9 cellular contexts compared by ENCODE assay signal in genomic region chr3:52240886-52241244, GRCh38. TPM values are rescaled to one million over a fixed set of nuclear protein-coding genes. Genes with fewer than 3 reads are reported as not detected.
DNase-seq lines count a peak whose midpoint lies in the region; ATAC-seq and TF ChIP-seq lines count a peak whose summit lies in the region.
"Had no signal": no experiment of that assay in that cellular context is flagged by ENCODE, and none has a peak within 500 bp of the region (broad histone marks: within the 10 kb centered on the region; RNA-seq: fewer than 3 reads in every experiment).

No MANE protein-coding gene starts in this region.

- H3K36me3 ChIP-seq in BLaER1 treated with 17β-estradiol and CSF1 and Interleukin-3, amounts not matched to agents 10 nM and 100 nM, result peaks cover 0 to 6% (median 0%) of the 10 kb centered on the region in 11 experiments; a peak in 7 of 22 replicates
- H3K36me3 ChIP-seq in KMS-11 (ENCODE audit: insufficient read depth), result no peaks in the 10 kb centered on the region

- peaks cover 48% of the 10 kb centered on the region for H3K36me3 Mint-ChIP-seq in activated naive CD8-positive, alpha-beta T cell treated with anti-CD3 and anti-CD28 coated beads for 36 hours
- peaks cover 0 to 6% (median 0%) of the 10 kb centered on the region in 3 donors for H3K36me3 Mint-ChIP-seq in naive thymus-derived CD8-positive, alpha-beta T cell

- no peaks in the 10 kb centered on the region for H3K27me3 Mint-ChIP-seq in activated naive CD8-positive, alpha-beta T cell treated with anti-CD3 and anti-CD28 coated beads for 36 hours
- H3K27me3 Mint-ChIP-seq in naive thymus-derived CD8-positive, alpha-beta T cell, result no peaks in the 10 kb centered on the region

- H3K9me3 ChIP-seq in BLaER1 treated with 17β-estradiol and CSF1 and Interleukin-3, amounts not matched to agents 10 nM and 100 nM (replicated peaks in 1 of 11), result peaks cover 0 to 5% (median 0%) of the 10 kb centered on the region in 11 experiments; a peak in 2 of 22 replicates

- POLR2A ChIA-PET in naive thymus-derived CD8-positive, alpha-beta T cell (lab: Charles Lee), result interaction anchor here (1.0 to 58.8 kb wide), 6 partner anchors 4 to 295 kb away, joined by 3 to 1841 read pairs (median 728); partner anchors contain the start of genes ACY1, GLYCTK, PPM1M and TLR9

- peaks cover 11 to 28% (median 24%) of the 10 kb centered on the region in 11 experiments; a peak in 18 of 22 replicates for H4K20me1 ChIP-seq in BLaER1 treated with 17β-estradiol and CSF1 and Interleukin-3, amounts not matched to agents 10 nM and 100 nM
- no peaks in the 10 kb centered on the region for H4K20me1 ChIP-seq in KMS-11 (ENCODE audit: insufficient read depth)

- H3K4me1 ChIP-seq in BLaER1 treated with 17β-estradiol and CSF1 and Interleukin-3, amounts not matched to agents 10 nM and 100 nM, result peaks cover 82 to 89% (median 84%) of the 10 kb centered on the region in 10 experiments
- peaks cover 38% of the 10 kb centered on the region for H3K4me1 ChIP-seq in KMS-11 (ENCODE audit: low read depth, poor library complexity, severe bottlenecking)

- H3K79me2 ChIP-seq in KMS-11 (ENCODE audit: insufficient read depth, low read depth), result no peaks in the 10 kb centered on the region

- peaks cover 3% of the 10 kb centered on the region for H3K9me3 Mint-ChIP-seq in activated naive CD8-positive, alpha-beta T cell treated with anti-CD3 and anti-CD28 coated beads for 36 hours
- no peaks in the 10 kb centered on the region for H3K9me3 Mint-ChIP-seq in naive thymus-derived CD8-positive, alpha-beta T cell

- no peak for TF ChIP-seq CTCF in KMS-11 (conservative IDR thresholded peaks at IDR 0.05; ENCODE audit: low read depth, low read length)

- peak overlapping the region; percentile 93 to 99 (median 98) for H3K4me2 ChIP-seq in BLaER1 treated with 17β-estradiol and CSF1 and Interleukin-3, amounts not matched to agents 10 nM and 100 nM
- peak overlapping the region; percentile 54; the same call in 1 of the 2 replicates for H3K4me2 ChIP-seq in KMS-11

- DNase-seq in activated naive CD8-positive, alpha-beta T cell treated with anti-CD3 and anti-CD28 coated beads for 36 hours, result no peak
- DNase-seq in naive thymus-derived CD8-positive, alpha-beta T cell, result no peak
- DNase-seq in hepatic stellate cell (ENCODE audit: low spot score), result no peak
- DNase-seq in NCI-H2196 treated with DMSO at 0.1 percent for 48 hours (lab: John Stamatoyannopoulos, UW; ENCODE audit: unreplicated experiment), result no peak
- DNase-seq in C1 segment of cervical spinal cord (lab: John Stamatoyannopoulos, UW), result no peak

- 0 out of 20 replicates have a peak overlapping the region, but pooled peaks of 1 of the 10 experiments have one; percentile 94 for H3K4me3 ChIP-seq in BLaER1 treated with 17β-estradiol and CSF1 and Interleukin-3, amounts not matched to agents 10 nM and 100 nM
- H3K4me3 ChIP-seq in KMS-11 (IDR thresholded peaks at IDR 0.05; ENCODE audit: insufficient read depth, low read depth, low read length), result no peak overlapping the region

- H3K4me1 Mint-ChIP-seq in activated naive CD8-positive, alpha-beta T cell treated with anti-CD3 and anti-CD28 coated beads for 36 hours, result peaks cover 66% of the 10 kb centered on the region
- H3K4me1 Mint-ChIP-seq in naive thymus-derived CD8-positive, alpha-beta T cell, result peaks cover 30 to 82% (median 77%) of the 10 kb centered on the region in 4 donors

- no peak for ATAC-seq in naive thymus-derived CD8-positive, alpha-beta T cell
- ATAC-seq in HG03280 (IDR thresholded peaks at IDR 0.05; ENCODE audit: unreplicated experiment), result no peak

- peak overlapping the region in 6 of 11 experiments; percentile 37 to 97 (median 94); a peak in 10 of 22 replicates for H3K9ac ChIP-seq in BLaER1 treated with 17β-estradiol and CSF1 and Interleukin-3, amounts not matched to agents 10 nM and 100 nM
- H3K9ac ChIP-seq in KMS-11, result no peak overlapping the region

- H3K27ac ChIP-seq in BLaER1 treated with 17β-estradiol and CSF1 and Interleukin-3, amounts not matched to agents 10 nM and 100 nM, result peak overlapping the region in 10 of 11 experiments; percentile 86 to 97 (median 94); a peak in 20 of 22 replicates
- H3K27ac ChIP-seq in KMS-11, result peak overlapping the region; percentile 44; the same call in 1 of the 2 replicates

- peak overlapping the region; percentile 98 for H3K4me3 Mint-ChIP-seq in activated naive CD8-positive, alpha-beta T cell treated with anti-CD3 and anti-CD28 coated beads for 36 hours
- H3K4me3 Mint-ChIP-seq in naive thymus-derived CD8-positive, alpha-beta T cell, result peak overlapping the region; percentile 54 to 99 (median 96)

- no peaks in the 10 kb centered on the region for H3K27me3 ChIP-seq in BLaER1 treated with 17β-estradiol and CSF1 and Interleukin-3, amounts not matched to agents 10 nM and 100 nM
- H3K27me3 ChIP-seq in KMS-11 (ENCODE audit: insufficient read depth, low read depth), result no peaks in the 10 kb centered on the region

- peak overlapping the region; percentile 99 for H3K27ac Mint-ChIP-seq in activated naive CD8-positive, alpha-beta T cell treated with anti-CD3 and anti-CD28 coated beads for 36 hours
- H3K27ac Mint-ChIP-seq in naive thymus-derived CD8-positive, alpha-beta T cell, result peak overlapping the region; percentile 93 to 98 (median 95)

- no peak overlapping the region for H2AFZ ChIP-seq in KMS-11 (ENCODE audit: low read depth)

RNA-seq across cellular contexts. Expression of gene TWF2, which starts 1.9 kb away (rescaled TPM):
- total RNA-seq in activated naive CD8-positive, alpha-beta T cell treated with anti-CD3 and anti-CD28 coated beads for 36 hours, result 100 to 1,000 TPM; 127 to 134 TPM
- total RNA-seq in naive thymus-derived CD8-positive, alpha-beta T cell, result 10 to 100 TPM; 77.2 to 77.6 TPM
- 100 to 1,000 TPM; 112 to 171 (median 142) TPM for polyA plus RNA-seq in naive thymus-derived CD8-positive, alpha-beta T cell

RNA-seq across cellular contexts. Expression of gene PPM1M, which starts 4.7 kb away (rescaled TPM):
- total RNA-seq in activated naive CD8-positive, alpha-beta T cell treated with anti-CD3 and anti-CD28 coated beads for 36 hours, result 10 to 100 TPM; 69.7 to 74.9 TPM
- total RNA-seq in naive thymus-derived CD8-positive, alpha-beta T cell, result 100 to 1,000 TPM; 108 to 114 TPM
- polyA plus RNA-seq in naive thymus-derived CD8-positive, alpha-beta T cell, result 100 to 1,000 TPM in 2 of 3 donors, 10 to 100 TPM in 1; 68.0 to 172 (median 106) TPM

RNA-seq across cellular contexts. Expression of gene TLR9, which starts 15.4 kb away (rescaled TPM):
- total RNA-seq in activated naive CD8-positive, alpha-beta T cell treated with anti-CD3 and anti-CD28 coated beads for 36 hours, result 1 to 10 TPM in 1 of 2 experiments, under 1 TPM in 1; 0.85 to 1.4 TPM
- 1 to 10 TPM; 2.4 to 2.8 TPM for total RNA-seq in naive thymus-derived CD8-positive, alpha-beta T cell
- polyA plus RNA-seq in naive thymus-derived CD8-positive, alpha-beta T cell, result not detected
- total RNA-seq: dermis microvascular lymphatic vessel endothelial cell had no signal

RNA-seq across cellular contexts. Expression of gene WDR82, which starts 37.6 kb away (rescaled TPM):
- total RNA-seq in activated naive CD8-positive, alpha-beta T cell treated with anti-CD3 and anti-CD28 coated beads for 36 hours, result 100 to 1,000 TPM; 121 to 123 TPM
- 100 to 1,000 TPM; 190 to 191 TPM for total RNA-seq in naive thymus-derived CD8-positive, alpha-beta T cell
- 100 to 1,000 TPM; 136 to 172 (median 146) TPM for polyA plus RNA-seq in naive thymus-derived CD8-positive, alpha-beta T cell

RNA-seq across cellular contexts. Expression of gene ALAS1, which starts 42.9 kb away (rescaled TPM):
- total RNA-seq in activated naive CD8-positive, alpha-beta T cell treated with anti-CD3 and anti-CD28 coated beads for 36 hours, result 10 to 100 TPM; 59.4 to 63.0 TPM
- 10 to 100 TPM; 16.2 to 18.8 TPM for total RNA-seq in naive thymus-derived CD8-positive, alpha-beta T cell
- polyA plus RNA-seq in naive thymus-derived CD8-positive, alpha-beta T cell, result 10 to 100 TPM; 14.7 to 28.9 (median 18.5) TPM
